35 cellular contexts compared by ENCODE assay signal in the genomic region with DNA sequence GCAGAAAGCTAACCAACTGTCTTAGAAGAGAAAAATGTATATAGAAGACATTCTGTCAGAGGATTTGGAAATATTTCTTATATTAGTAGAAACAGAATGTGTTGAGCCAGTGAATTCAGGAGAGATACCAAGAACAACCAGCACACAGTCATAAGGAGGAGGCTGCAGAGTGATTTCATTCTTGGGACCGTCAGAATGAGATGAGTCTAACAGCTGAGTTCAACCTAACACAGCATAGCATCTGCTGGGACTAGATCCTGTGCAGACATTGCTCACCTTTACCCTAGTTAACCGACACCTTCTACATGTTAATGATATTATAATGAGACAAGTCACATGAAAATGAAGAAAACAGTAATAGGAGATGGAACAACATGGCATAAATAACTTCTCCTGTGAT.
"Had no signal": no experiment of that assay in that cellular context is flagged by ENCODE, and none has a peak within 500 bp of the region (broad histone marks: within the 10 kb centered on the region; RNA-seq: fewer than 3 reads in every experiment).

No MANE protein-coding gene starts in this region.

- H3K4me2 ChIP-seq: KMS-11 had no signal

- H3K27me3 ChIP-seq: MG63 had no signal

- DNase-seq: Karpas-422, Kasumi-1, KG1, MG63, MM.1S, MV-4-11, NCI-H1048, NCI-H1092, NCI-H1092 treated with DMSO at 0.1 percent for 48 hours, NCI-H1105, NCI-H1105 treated with DMSO at 0.1 percent for 48 hours, NCI-H1417, NCI-H1417 treated with DMSO at 0.1 percent for 48 hours, NCI-H1436, NCI-H1436 treated with DMSO at 0.1 percent for 48 hours, NCI-H146, NCI-H1694, NCI-H1694 treated with DMSO at 0.1 percent for 48 hours, NCI-H187, NCI-H187 treated with DMSO at 0.1 percent for 48 hours, NCI-H1930, NCI-H2029, NCI-H2029 treated with DMSO at 0.1 percent for 48 hours, NCI-H2081, NCI-H2081 treated with DMSO at 0.1 percent for 48 hours, NCI-H2107, NCI-H2171, NCI-H2171 treated with DMSO at 0.1 percent for 48 hours, NCI-H2227 treated with DMSO at 0.1 percent for 48 hours, NCI-H226, NCI-H345, NCI-H446, NCI-H446 treated with DMSO at 0.1 percent for 48 hours, NCI-H510A had no signal

- H3K27ac ChIP-seq: KMS-11 had no signal

- H3K4me3 ChIP-seq: MG63 had no signal

- H3K9ac ChIP-seq: KMS-11 had no signal
